Comparison of ENCODE assay signal across 23 cellular contexts in genomic region chr17:53948323-53948722, GRCh38.
A peak's percentile ranks its signal among the peaks of the same experiment; 100 is the strongest.
DNase-seq lines count a peak whose midpoint lies in the region; ATAC-seq, FAIRE-seq and TF ChIP-seq lines count a peak whose summit lies in the region.
"Had no signal": no experiment of that assay in that cellular context is flagged by ENCODE, and none has a peak within 500 bp of the region (broad histone marks: within the 10 kb centered on the region; RNA-seq: fewer than 3 reads in every experiment).

No MANE protein-coding gene starts in this region.

- intact Hi-C loops in pancreas (cut with DNase I), result no loop called here

- peak; percentile 72 for FAIRE-seq in A204.1 (lab: Jason Lieb, UNC)
- FAIRE-seq in G401.6 (lab: Jason Lieb, UNC), result peak; percentile 51
- FAIRE-seq in endometrium (lab: Jason Lieb, UNC), result peak; percentile 39
- peak; percentile 70 for FAIRE-seq in pancreas (lab: Jason Lieb, UNC)
- FAIRE-seq: GM12878, GM18507, H54 had no signal

- H3K4me3 Mint-ChIP-seq in naive thymus-derived CD8-positive, alpha-beta T cell, result no peak overlapping the region
- H3K4me3 Mint-ChIP-seq: B cell; CD4-positive, CD25-positive, alpha-beta regulatory T cell; CD8-positive, alpha-beta T cell; HFFc6 had no signal

- no peak overlapping the region for H3K4me3 ChIP-seq in pancreas
- H3K4me3 ChIP-seq: BLaER1, GM12878, HAP-1 had no signal

- peaks cover 0 to 35% (median 21%) of the 10 kb centered on the region in 9 donors for H3K9me3 Mint-ChIP-seq in naive thymus-derived CD8-positive, alpha-beta T cell

- H3K36me3 ChIP-seq in pancreas, result no peaks in the 10 kb centered on the region
- H3K36me3 ChIP-seq: BLaER1, HAP-1 had no signal

- DNase-seq in pancreas, result no peak
- no peak for DNase-seq in activated T-cell treated with anti-CD3 and anti-CD28 coated beads, Interleukin-2, amount 50 U/mL, for 1 hour
- DNase-seq in naive thymus-derived CD8-positive, alpha-beta T cell, result no peak
- DNase-seq: 8988T; Caco-2; CD4-positive, CD25-positive, alpha-beta regulatory T cell; CD8-positive, alpha-beta T cell; DMS153; DND-41; GDM1; GOT3; HFFc6 had no signal

- peaks cover 0 to 5% (median 0%) of the 10 kb centered on the region in 4 donors for H3K27me3 ChIP-seq in pancreas
- H3K27me3 ChIP-seq: BLaER1 had no signal

- peaks cover 0 to 2% (median 0%) of the 10 kb centered on the region in 3 donors for H3K36me3 Mint-ChIP-seq in naive thymus-derived CD8-positive, alpha-beta T cell
- H3K36me3 Mint-ChIP-seq: CD4-positive, CD25-positive, alpha-beta regulatory T cell; CD8-positive, alpha-beta T cell had no signal

- H3K27ac ChIP-seq in pancreas, result no peak overlapping the region
- H3K27ac ChIP-seq: BLaER1, C4-2B had no signal

- POLR2A ChIA-PET in naive thymus-derived CD8-positive, alpha-beta T cell (lab: Charles Lee), result no interaction called here

- no peak for TF ChIP-seq CTCF in pancreas (IDR thresholded peaks at IDR 0.05)

- H3K4me1 ChIP-seq in pancreas, result no peaks in the 10 kb centered on the region
- H3K4me1 ChIP-seq: BLaER1, Caco-2, HAP-1 had no signal

- no peak overlapping the region for H3K27ac Mint-ChIP-seq in naive thymus-derived CD8-positive, alpha-beta T cell
- H3K27ac Mint-ChIP-seq: B cell; CD4-positive, CD25-positive, alpha-beta regulatory T cell; CD8-positive, alpha-beta T cell; HFFc6 had no signal

- no peaks in the 10 kb centered on the region for H3K27me3 Mint-ChIP-seq in naive thymus-derived CD8-positive, alpha-beta T cell
- H3K27me3 Mint-ChIP-seq: B cell; CD4-positive, CD25-positive, alpha-beta regulatory T cell had no signal

- H3K9me3 ChIP-seq in pancreas, result no peaks in the 10 kb centered on the region
- H3K9me3 ChIP-seq: Caco-2, HAP-1 had no signal

- ATAC-seq in pancreas (no peak), GM18861 (IDR thresholded peaks at IDR 0.05; ENCODE audit: unreplicated experiment) (no peak)
- ATAC-seq in naive thymus-derived CD8-positive, alpha-beta T cell, result no peak
- ATAC-seq: CD8-positive, alpha-beta T cell; GM12878 had no signal

- H3K4me1 Mint-ChIP-seq in naive thymus-derived CD8-positive, alpha-beta T cell, result no peaks in the 10 kb centered on the region
- H3K4me1 Mint-ChIP-seq: B cell; CD4-positive, CD25-positive, alpha-beta regulatory T cell had no signal

- WGBS in pancreas, 2 donors, result 34 to 38% methylated on average over 1 of the region's 1 CpG
